Comparison of ENCODE assay signal across 24 cellular contexts in genomic region chr7:148721390-148721789, GRCh38.
"Had no signal": no experiment of that assay in that cellular context is flagged by ENCODE, and none has a peak within 500 bp of the region (broad histone marks: within the 10 kb centered on the region; RNA-seq: fewer than 3 reads in every experiment).

No MANE protein-coding gene starts in this region.

- H3K4me3 Mint-ChIP-seq: activated CD4-positive, alpha-beta memory T cell treated with anti-CD3 and anti-CD28 coated beads for 36 hours; activated CD4-positive, alpha-beta T cell treated with anti-CD3 and anti-CD28 coated beads, Interleukin-2, amount 10 ng/mL, durations not matched to agents 7 days and 5 days; activated naive CD4-positive, alpha-beta T cell treated with anti-CD3 and anti-CD28 coated beads, Interleukin-2, amount 50 U/mL, for 24 hours; brain had no signal

- H3K27me3 ChIP-seq: MG63, SJSA1 had no signal

- DNase-seq: activated CD4-positive, alpha-beta memory T cell treated with anti-CD3 and anti-CD28 coated beads for 36 hours; activated CD4-positive, alpha-beta T cell treated with anti-CD3 and anti-CD28 coated beads, Interleukin-2, amount 10 ng/mL, durations not matched to agents 7 days and 5 days; activated CD4-positive, CD25-positive, alpha-beta regulatory T cell; activated CD8-positive, alpha-beta memory T cell treated with anti-CD3 and anti-CD28 coated beads for 24 hours; activated naive CD4-positive, alpha-beta T cell; activated T-cell treated with anti-CD3 and anti-CD28 coated beads, Interleukin-2, amount 50 U/mL, for 72 hours; amygdala; MG63; MV-4-11; NCI-H1092 treated with DMSO at 0.1 percent for 48 hours; NCI-H1417 treated with DMSO at 0.1 percent for 48 hours; NCI-H1694 treated with DMSO at 0.1 percent for 48 hours; NCI-H2029 treated with DMSO at 0.1 percent for 48 hours; NCI-H345; NCI-H510A; NCI-H526 treated with DMSO at 0.1 percent for 48 hours; PC-3; SHP77; SW 1271 had no signal

- H3K4me3 ChIP-seq: MG63, SJSA1 had no signal

- H3K36me3 ChIP-seq: MG63, SJSA1 had no signal

- H3K9me3 Mint-ChIP-seq: activated CD4-positive, alpha-beta memory T cell treated with anti-CD3 and anti-CD28 coated beads for 36 hours; activated CD4-positive, alpha-beta T cell treated with anti-CD3 and anti-CD28 coated beads, Interleukin-2, amount 10 ng/mL, durations not matched to agents 7 days and 5 days; activated naive CD4-positive, alpha-beta T cell treated with anti-CD3 and anti-CD28 coated beads, Interleukin-2, amount 50 U/mL, for 24 hours; activated T-cell treated with anti-CD3 and anti-CD28 coated beads, Interleukin-2, amount 50 U/mL, for 72 hours had no signal

- H3K36me3 Mint-ChIP-seq: activated CD4-positive, alpha-beta memory T cell treated with anti-CD3 and anti-CD28 coated beads for 36 hours had no signal

- H3K27ac Mint-ChIP-seq: activated CD4-positive, alpha-beta memory T cell treated with anti-CD3 and anti-CD28 coated beads for 36 hours; activated CD4-positive, alpha-beta T cell treated with anti-CD3 and anti-CD28 coated beads, Interleukin-2, amount 10 ng/mL, durations not matched to agents 7 days and 5 days; activated naive CD4-positive, alpha-beta T cell treated with anti-CD3 and anti-CD28 coated beads, Interleukin-2, amount 50 U/mL, for 24 hours; activated T-cell treated with anti-CD3 and anti-CD28 coated beads, Interleukin-2, amount 50 U/mL, for 72 hours had no signal

- H3K27me3 Mint-ChIP-seq: activated CD4-positive, alpha-beta memory T cell treated with anti-CD3 and anti-CD28 coated beads for 36 hours; activated CD4-positive, alpha-beta T cell treated with anti-CD3 and anti-CD28 coated beads, Interleukin-2, amount 10 ng/mL, durations not matched to agents 7 days and 5 days; activated naive CD4-positive, alpha-beta T cell treated with anti-CD3 and anti-CD28 coated beads, Interleukin-2, amount 50 U/mL, for 24 hours; brain had no signal

- ATAC-seq: PC-3, SK-N-SH treated with all-trans-retinoic acid at 6 μM for 48 hours had no signal

- H3K27ac ChIP-seq: SJSA1, VCaP had no signal

- H3K9me3 ChIP-seq: MG63, SJSA1 had no signal

- H3K4me1 ChIP-seq: SJSA1 had no signal
